9 cellular contexts compared by ENCODE assay signal in the genomic region with DNA sequence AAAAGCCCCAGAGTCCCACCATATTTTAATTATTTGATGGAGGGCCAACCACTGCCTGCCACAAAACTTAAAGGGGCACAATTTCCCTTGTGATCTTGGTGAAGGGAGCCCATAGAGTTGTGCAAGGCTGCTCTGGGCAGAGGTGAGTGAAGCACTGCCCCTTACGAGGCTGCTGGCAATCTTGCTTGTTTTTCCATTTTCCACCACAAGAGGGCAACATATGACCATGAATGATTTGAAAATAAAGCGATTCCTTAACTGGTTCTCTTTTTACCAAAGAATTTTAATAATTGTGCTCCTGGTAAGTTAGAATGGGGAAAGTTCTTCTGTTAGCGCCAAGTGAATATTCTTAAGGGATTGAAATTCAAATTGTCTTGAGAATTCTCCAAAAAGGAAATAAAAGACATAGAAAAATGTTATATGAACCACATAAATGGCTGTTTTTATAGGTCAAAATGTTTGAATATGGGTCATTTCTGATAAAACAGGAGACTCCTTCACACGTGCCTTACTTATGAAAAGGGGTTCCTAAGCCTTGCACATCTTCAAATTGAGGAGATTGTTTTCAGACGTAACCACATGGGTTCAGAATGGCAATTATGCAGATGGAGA. TPM values are rescaled to one million over a fixed set of nuclear protein-coding genes. Genes with fewer than 3 reads are reported as not detected.
A peak's percentile ranks its signal among the peaks of the same experiment; 100 is the strongest.
DNase-seq lines count a peak whose midpoint lies in the region; ATAC-seq and TF ChIP-seq lines count a peak whose summit lies in the region.
"Had no signal": no experiment of that assay in that cellular context is flagged by ENCODE, and none has a peak within 500 bp of the region (broad histone marks: within the 10 kb centered on the region; RNA-seq: fewer than 3 reads in every experiment).

No MANE protein-coding gene starts in this region.

- ATAC-seq in HG02938 (IDR thresholded peaks at IDR 0.05; ENCODE audit: unreplicated experiment), result peak; percentile 84

- no peak overlapping the region for H3K9ac ChIP-seq in colonic mucosa (ENCODE audit: low read depth in 2 of 2, low read length in 2 of 2)
- H3K9ac ChIP-seq in liver (ENCODE audit: low read depth in 1 of 2, low read length in 2 of 2), result no peak overlapping the region
- H3K9ac ChIP-seq: BLaER1 had no signal

- H3K9me3 ChIP-seq in colonic mucosa (no peaks in the 10 kb centered on the region), liver (ENCODE audit: control insufficient read depth in 4 of 4, low read length in 3 of 4) (no peaks in the 10 kb centered on the region)
- H3K9me3 ChIP-seq: BLaER1 had no signal

- no peaks in the 10 kb centered on the region for H3K27me3 ChIP-seq in colonic mucosa
- H3K27me3 ChIP-seq in liver (ENCODE audit: control insufficient read depth in 4 of 4, insufficient read depth in 4 of 4, low read length in 3 of 4), result no peaks in the 10 kb centered on the region
- H3K27me3 ChIP-seq: BLaER1 had no signal

- peak; percentile 92 to 93 for TF ChIP-seq RAD21 in liver (IDR thresholded peaks at IDR 0.05)

- peak; percentile 29 to 83 (median 76) for DNase-seq in NCI-H1417 (lab: John Stamatoyannopoulos, UW)
- DNase-seq in NCI-H1417 treated with DMSO at 0.1 percent for 48 hours (lab: John Stamatoyannopoulos, UW), result no peak
- peak; percentile 66 for DNase-seq in NCI-H446 treated with DMSO at 0.1 percent for 48 hours (lab: John Stamatoyannopoulos, UW)
- peak; percentile 37 to 76 for DNase-seq in activated CD4-positive, alpha-beta T cell treated with anti-CD3 and anti-CD28 coated beads for 4 hours
- DNase-seq in colonic mucosa, result peak; percentile 79
- peak; percentile 50 for DNase-seq in stimulated activated CD8-positive, alpha-beta memory T cell treated with anti-CD3 and anti-CD28 coated beads, Interleukin-12 subunit alpha, Interleukin-12 subunit beta, amount 100 ng/mL, for 1 hour (ENCODE audit: low read depth)

- 25% methylated on average over 5 of the region's 5 CpGs for WGBS in liver

- H3K27ac ChIP-seq in colonic mucosa (no peak overlapping the region), liver (ENCODE audit: low read depth in 1 of 2, low read length in 2 of 2) (no peak overlapping the region)
- H3K27ac ChIP-seq: BLaER1 had no signal

- intact Hi-C loops in colonic mucosa (cut with DNase I), result loop anchor here (2.0 to 5.0 kb wide), 2 partner anchors 521 to 631 kb away; no protein-coding TSS in a partner anchor

- no peaks in the 10 kb centered on the region for H3K36me3 ChIP-seq in colonic mucosa
- no peaks in the 10 kb centered on the region for H3K36me3 ChIP-seq in liver (ENCODE audit: control insufficient read depth in 4 of 4, insufficient read depth in 3 of 4, low read depth in 1 of 4, low read length in 3 of 4)
- H3K36me3 ChIP-seq: BLaER1 had no signal

- no peak overlapping the region for H3K4me3 ChIP-seq in colonic mucosa
- H3K4me3 ChIP-seq in liver (ENCODE audit: low read depth in 1 of 3, low read length in 3 of 3), result no peak overlapping the region
- H3K4me3 ChIP-seq: BLaER1 had no signal

- TF ChIP-seq CTCF in colonic mucosa (IDR thresholded peaks at IDR 0.05), result peak; percentile 76
- TF ChIP-seq CTCF in liver (IDR thresholded peaks at IDR 0.05; ENCODE audit: low read depth, low read length, missing input control), result peak; percentile 88

- H3K4me1 ChIP-seq in colonic mucosa, result no peaks in the 10 kb centered on the region
- H3K4me1 ChIP-seq in liver (ENCODE audit: control insufficient read depth in 4 of 4, insufficient read depth in 4 of 4, low read length in 3 of 4), result peaks cover 6 to 45% (median 41%) of the 10 kb centered on the region in 4 donors
- H3K4me1 ChIP-seq: BLaER1 had no signal

TF ChIP-seq in liver, 16 proteins besides CTCF, POLR2A, EP300 and RAD21:
- TF ChIP-seq HNF4A (conservative IDR thresholded peaks at IDR 0.05) (peak in 1 of 2 donors; percentile 35), FOXA2 (IDR thresholded peaks at IDR 0.05) (no peak), NR2F2 (IDR thresholded peaks at IDR 0.05) (no peak)
- TF ChIP-seq, protein P1, sequence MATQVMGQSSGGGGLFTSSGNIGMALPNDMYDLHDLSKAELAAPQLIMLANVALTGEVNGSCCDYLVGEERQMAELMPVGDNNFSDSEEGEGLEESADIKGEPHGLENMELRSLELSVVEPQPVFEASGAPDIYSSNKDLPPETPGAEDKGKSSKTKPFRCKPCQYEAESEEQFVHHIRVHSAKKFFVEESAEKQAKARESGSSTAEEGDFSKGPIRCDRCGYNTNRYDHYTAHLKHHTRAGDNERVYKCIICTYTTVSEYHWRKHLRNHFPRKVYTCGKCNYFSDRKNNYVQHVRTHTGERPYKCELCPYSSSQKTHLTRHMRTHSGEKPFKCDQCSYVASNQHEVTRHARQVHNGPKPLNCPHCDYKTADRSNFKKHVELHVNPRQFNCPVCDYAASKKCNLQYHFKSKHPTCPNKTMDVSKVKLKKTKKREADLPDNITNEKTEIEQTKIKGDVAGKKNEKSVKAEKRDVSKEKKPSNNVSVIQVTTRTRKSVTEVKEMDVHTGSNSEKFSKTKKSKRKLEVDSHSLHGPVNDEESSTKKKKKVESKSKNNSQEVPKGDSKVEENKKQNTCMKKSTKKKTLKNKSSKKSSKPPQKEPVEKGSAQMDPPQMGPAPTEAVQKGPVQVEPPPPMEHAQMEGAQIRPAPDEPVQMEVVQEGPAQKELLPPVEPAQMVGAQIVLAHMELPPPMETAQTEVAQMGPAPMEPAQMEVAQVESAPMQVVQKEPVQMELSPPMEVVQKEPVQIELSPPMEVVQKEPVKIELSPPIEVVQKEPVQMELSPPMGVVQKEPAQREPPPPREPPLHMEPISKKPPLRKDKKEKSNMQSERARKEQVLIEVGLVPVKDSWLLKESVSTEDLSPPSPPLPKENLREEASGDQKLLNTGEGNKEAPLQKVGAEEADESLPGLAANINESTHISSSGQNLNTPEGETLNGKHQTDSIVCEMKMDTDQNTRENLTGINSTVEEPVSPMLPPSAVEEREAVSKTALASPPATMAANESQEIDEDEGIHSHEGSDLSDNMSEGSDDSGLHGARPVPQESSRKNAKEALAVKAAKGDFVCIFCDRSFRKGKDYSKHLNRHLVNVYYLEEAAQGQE (IDR thresholded peaks at IDR 0.05), result no peak

RNA-seq across cellular contexts. Expression of a gene that starts 22.7 kb away (rescaled TPM):
- total RNA-seq in colonic mucosa (100 to 1,000 TPM; 104 to 146 TPM), liver (100 to 1,000 TPM in 1 of 2 donors, 10 to 100 TPM in 1; 57.3 to 224 TPM)
- 100 to 1,000 TPM; 117 to 123 TPM for polyA plus RNA-seq in liver
